Comparison of ENCODE assay signal across 8 cellular contexts in genomic region chr12:6493580-6494350, GRCh38. TPM values are rescaled to one million over a fixed set of nuclear protein-coding genes. Genes with fewer than 3 reads are reported as not detected.
DNase-seq lines count a peak whose midpoint lies in the region; ATAC-seq, FAIRE-seq and TF ChIP-seq lines count a peak whose summit lies in the region.

Gene NCAPD2, plus strand, starts transcription at chr12:6494102. Its CDS starts 997 bp downstream, at chr12:6495099.

- H3K4me3 ChIP-seq in Loucy (ENCODE audit: low read length, poor library complexity, severe bottlenecking) (peak within 1 kb of the TSS; percentile 91), fibroblast of the aortic adventitia (ENCODE audit: low read depth, low read length) (peak within 1 kb of the TSS; percentile 79)

- FAIRE-seq in H54 (lab: Jason Lieb, UNC) = peak; percentile 83

- peaks cover 13% of the 10 kb centered on the region for H3F3A ChIP-seq in Loucy (ENCODE audit: low read depth)

- peak within 1 kb of the TSS; percentile 93 for H3K4me2 ChIP-seq in Loucy (ENCODE audit: low read depth, low read length, poor library complexity, severe bottlenecking)

- TF ChIP-seq CTCF in Loucy (conservative IDR thresholded peaks at IDR 0.05; ENCODE audit: low read length) (no peak; the same call in 1 of the 2 replicates), fibroblast of the aortic adventitia (IDR thresholded peaks at IDR 0.05; ENCODE audit: insufficient read depth, low read length) (peak; percentile 43), nephron progenitor cell (IDR thresholded peaks at IDR 0.05) (no peak)

- peaks cover 62% of the 10 kb centered on the region for H3K79me2 ChIP-seq in Loucy (ENCODE audit: insufficient read depth, low read length)

- H3K4me3 Mint-ChIP-seq in nephron progenitor cell = peak within 1 kb of the TSS; percentile 96
- H3K4me3 Mint-ChIP-seq in stimulated activated naive CD8-positive, alpha-beta T cell treated with anti-CD3 and anti-CD28 coated beads, Interleukin-15, amount 100 ng/mL, for 72 hours = peak within 1 kb of the TSS; percentile 91 to 97

- H2AFZ ChIP-seq in Loucy (ENCODE audit: low read length) = peak within 1 kb of the TSS; percentile 56

- H3K36me3 ChIP-seq in Loucy (ENCODE audit: insufficient read depth, low read length) = peaks cover 20% of the 10 kb centered on the region; the same call in 1 of the 2 replicates

- ATAC-seq in stimulated activated naive CD8-positive, alpha-beta T cell treated with anti-CD3 and anti-CD28 coated beads, Interleukin-15, amount 100 ng/mL, for 72 hours = peak; percentile 90

- peaks cover 40% of the 10 kb centered on the region for H3K4me1 Mint-ChIP-seq in nephron progenitor cell
- peaks cover 33% of the 10 kb centered on the region for H3K4me1 Mint-ChIP-seq in stimulated activated naive CD8-positive, alpha-beta T cell treated with anti-CD3 and anti-CD28 coated beads, Interleukin-15, amount 100 ng/mL, for 72 hours

- TF ChIP-seq POLR2A in H54 (IDR thresholded peaks at IDR 0.05; ENCODE audit: low read depth, low read length) (peak; percentile 88), Raji (IDR thresholded peaks at IDR 0.05; ENCODE audit: insufficient read depth, low read depth, low read length) (peak; percentile 87)

- no peaks in the 10 kb centered on the region for H3K9me3 ChIP-seq in Loucy (ENCODE audit: insufficient read depth, low read depth, low read length)

- peaks cover under 1% of the 10 kb centered on the region for H3K27me3 Mint-ChIP-seq in nephron progenitor cell (ENCODE audit: low read depth, poor library complexity)
- no peaks in the 10 kb centered on the region for H3K27me3 Mint-ChIP-seq in stimulated activated naive CD8-positive, alpha-beta T cell treated with anti-CD3 and anti-CD28 coated beads, Interleukin-15, amount 100 ng/mL, for 72 hours

- no peaks in the 10 kb centered on the region for H3K27me3 ChIP-seq in Loucy (ENCODE audit: insufficient read depth, low read length, poor library complexity, severe bottlenecking)

- peaks cover 31% of the 10 kb centered on the region for H4K20me1 ChIP-seq in Loucy (ENCODE audit: insufficient read depth, low read length, poor library complexity, severe bottlenecking)

- peak; percentile 98 for DNase-seq in ELR (ENCODE audit: low read depth)
- peak; percentile 85 for DNase-seq in H54 (ENCODE audit: insufficient read length, low spot score)
- peak; percentile 92 for DNase-seq in activated effector memory CD4-positive, alpha-beta T cell treated with Interleukin-2 at 50 U/mL for 16 hours
- peak; percentile 93 for DNase-seq in fibroblast of the aortic adventitia (ENCODE audit: low read depth)
- DNase-seq in nephron progenitor cell = peak; percentile 89
- DNase-seq in stimulated activated naive CD8-positive, alpha-beta T cell treated with anti-CD3 and anti-CD28 coated beads, Interleukin-15, amount 100 ng/mL, for 72 hours = peak; percentile 95 to 97

- peak within 1 kb of the TSS; percentile 98 for H3K27ac Mint-ChIP-seq in nephron progenitor cell
- H3K27ac Mint-ChIP-seq in stimulated activated naive CD8-positive, alpha-beta T cell treated with anti-CD3 and anti-CD28 coated beads, Interleukin-15, amount 100 ng/mL, for 72 hours = peak within 1 kb of the TSS; percentile 96 to 99

- no peaks in the 10 kb centered on the region for H3K9me2 ChIP-seq in Loucy (replicated peaks; ENCODE audit: low read depth, low read length)

- H3K36me3 Mint-ChIP-seq in nephron progenitor cell (ENCODE audit: low read depth) = peaks cover 35% of the 10 kb centered on the region

- H3K9ac ChIP-seq in Loucy (ENCODE audit: low read depth, low read length, poor library complexity, severe bottlenecking) = peak within 1 kb of the TSS; percentile 98

- no peaks in the 10 kb centered on the region for H3K9me3 Mint-ChIP-seq in nephron progenitor cell
- H3K9me3 Mint-ChIP-seq in stimulated activated naive CD8-positive, alpha-beta T cell treated with anti-CD3 and anti-CD28 coated beads, Interleukin-15, amount 100 ng/mL, for 72 hours = no peaks in the 10 kb centered on the region

- peaks cover 40% of the 10 kb centered on the region for H3K4me1 ChIP-seq in Loucy (ENCODE audit: insufficient read depth, low read length, poor library complexity, severe bottlenecking)

RNA-seq across cellular contexts. Expression of gene NCAPD2, which starts in this region (rescaled TPM):
- 43.1 and 45.1 TPM in 2 replicates for total RNA-seq in fibroblast of the aortic adventitia (ENCODE audit: low replicate concordance)

Comparison
In these comparisons a context has a peak if more than half of its experiments do, and no peak if none do; other contexts are left out.
1. Peak in every context shown above with its lines: DNase-seq, ATAC-seq and H3K4me3 ChIP-seq.